14 cellular contexts compared by ENCODE assay signal in the genomic region with DNA sequence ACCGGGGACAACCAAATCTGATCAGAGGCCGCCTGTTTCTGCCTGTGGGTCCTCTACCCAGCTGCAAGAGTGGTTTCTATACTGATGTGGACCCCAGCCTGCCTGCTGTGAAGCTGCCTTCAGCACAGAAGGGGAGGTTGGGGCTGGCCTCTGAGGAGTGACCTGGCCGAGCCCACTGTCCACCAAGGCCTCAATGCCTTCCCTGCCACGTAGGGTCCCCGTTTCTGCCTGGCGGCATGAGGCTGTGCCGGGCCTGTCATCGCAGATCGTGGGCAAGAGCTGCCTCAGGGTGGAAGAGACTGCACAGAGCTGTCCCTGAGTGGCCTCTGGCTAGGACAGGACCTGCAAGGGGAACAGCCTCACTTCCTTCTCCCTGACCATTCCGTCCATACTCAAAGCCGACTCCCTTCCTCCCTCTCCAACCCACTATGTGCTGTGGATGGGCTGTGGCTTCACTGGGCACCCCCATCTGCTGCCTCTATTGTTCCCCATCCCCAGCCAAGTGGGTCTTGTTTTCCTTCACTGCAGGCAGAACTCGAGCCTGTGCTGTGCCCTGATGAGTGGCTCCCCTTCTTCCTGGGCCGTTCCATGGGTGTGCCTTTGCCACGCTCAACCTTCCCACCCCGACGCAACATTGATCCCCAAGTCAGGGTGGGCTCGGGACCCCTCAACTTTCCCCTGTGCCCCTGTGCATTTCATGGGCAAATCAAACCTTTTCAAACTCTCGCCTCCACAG.
"Had no signal": no experiment of that assay in that cellular context is flagged by ENCODE, and none has a peak within 500 bp of the region (broad histone marks: within the 10 kb centered on the region; RNA-seq: fewer than 3 reads in every experiment).

No MANE protein-coding gene starts in this region.

- FAIRE-seq: colon, urothelium cell line had no signal

- H3K4me3 ChIP-seq: body of pancreas, thoracic aorta had no signal

- DNase-seq: activated gamma-delta T cell treated with Interleukin-2 at 50 U/mL for 16 hours; activated T-cell treated with anti-CD3 and anti-CD28 coated beads, Interleukin-2, amount 50 U/mL, for 48 hours; amygdala; body of pancreas; caudate nucleus; foreskin melanocyte; kidney glomerular epithelial cell; mesendoderm had no signal

- H3K4me1 ChIP-seq: body of pancreas had no signal

- H3K27ac Mint-ChIP-seq: activated naive CD8-positive, alpha-beta T cell; natural killer cell treated with Interleukin-12 subunit alpha and Interleukin-12 subunit beta and Interleukin-15 and Interleukin-18, amount 100 ng/mL, for 72 hours had no signal

- H3K36me3 Mint-ChIP-seq: activated naive CD8-positive, alpha-beta T cell had no signal

- H3K4me3 Mint-ChIP-seq: activated naive CD8-positive, alpha-beta T cell; natural killer cell treated with Interleukin-12 subunit alpha and Interleukin-12 subunit beta and Interleukin-15 and Interleukin-18, amount 100 ng/mL, for 72 hours had no signal

- H3K36me3 ChIP-seq: thoracic aorta had no signal

- ATAC-seq: body of pancreas; natural killer cell treated with Interleukin-12 subunit alpha and Interleukin-12 subunit beta and Interleukin-15 and Interleukin-18, amount 100 ng/mL, for 72 hours; sciatic nerve had no signal

- H3K27me3 ChIP-seq: body of pancreas had no signal

- H3K27ac ChIP-seq: body of pancreas, thoracic aorta had no signal
